In the genomic region with DNA sequence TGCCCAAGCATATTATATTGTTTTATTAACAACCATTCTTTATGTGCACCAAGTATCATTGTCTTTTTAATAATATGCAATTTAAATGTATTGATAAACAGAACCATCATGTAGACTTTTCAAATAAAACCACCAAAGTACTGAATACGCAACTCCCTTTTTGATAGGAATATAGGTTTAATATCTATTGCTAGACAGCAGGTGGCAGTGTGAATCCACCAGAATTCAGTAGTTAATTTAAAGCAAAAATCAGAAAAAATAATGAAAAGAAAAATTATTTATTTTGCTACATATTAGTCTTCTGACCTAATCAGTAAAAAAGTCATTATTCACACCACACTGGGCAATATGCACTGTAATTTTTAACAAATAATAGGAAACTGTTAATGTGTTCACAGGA, we compare ENCODE assay signal across 1 cellular context.
TF ChIP-seq lines count a peak whose summit lies in the region.

No MANE protein-coding gene starts in this region.

TF ChIP-seq in endothelial cell of umbilical vein, 7 proteins besides CTCF, POLR2A, EP300 and RAD21 (continued from another document):
- TF ChIP-seq, protein P1, sequence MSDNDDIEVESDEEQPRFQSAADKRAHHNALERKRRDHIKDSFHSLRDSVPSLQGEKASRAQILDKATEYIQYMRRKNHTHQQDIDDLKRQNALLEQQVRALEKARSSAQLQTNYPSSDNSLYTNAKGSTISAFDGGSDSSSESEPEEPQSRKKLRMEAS (IDR thresholded peaks at IDR 0.05; ENCODE audit: insufficient read depth, insufficient read length) = no peak
- no peak for TF ChIP-seq MYC (IDR thresholded peaks at IDR 0.05; ENCODE audit: low read depth, low read length)
